In genomic region chr2:80365762-80366161, GRCh38 we compare ENCODE assay signal across 23 cellular contexts.
A peak's percentile ranks its signal among the peaks of the same experiment; 100 is the strongest.
DNase-seq lines count a peak whose midpoint lies in the region; ATAC-seq and TF ChIP-seq lines count a peak whose summit lies in the region.
"Had no signal": no experiment of that assay in that cellular context is flagged by ENCODE, and none has a peak within 500 bp of the region (broad histone marks: within the 10 kb centered on the region; RNA-seq: fewer than 3 reads in every experiment).

No MANE protein-coding gene starts in this region.

- no peaks in the 10 kb centered on the region for H4K20me1 ChIP-seq in BLaER1

- H3K9ac ChIP-seq in BLaER1: no peak overlapping the region
- H3K9ac ChIP-seq: parathyroid adenoma had no signal

- H3K4me1 ChIP-seq in BLaER1: peaks cover 82% of the 10 kb centered on the region
- H3K4me1 ChIP-seq: lower lobe of right lung, parathyroid adenoma, right lobe of liver had no signal

- TF ChIP-seq CTCF in NB4 (IDR thresholded peaks at IDR 0.05; ENCODE audit: low read depth, low read length): no peak

- H3K4me2 ChIP-seq in BLaER1: peak overlapping the region; percentile 79

- no peak overlapping the region for H3K4me3 ChIP-seq in BLaER1
- no peak overlapping the region for H3K4me3 ChIP-seq in NB4 (ENCODE audit: low read depth, low read length)
- H3K4me3 ChIP-seq: lower lobe of right lung, right lobe of liver had no signal

- no peak for TF ChIP-seq POLR2A in NB4 (IDR thresholded peaks at IDR 0.05; ENCODE audit: extremely low read depth, insufficient read length)

- H3K27ac ChIP-seq in BLaER1: peak overlapping the region; percentile 20; the same call in 1 of the 2 replicates
- H3K27ac ChIP-seq: lower lobe of right lung, parathyroid adenoma, right lobe of liver had no signal

- H3K36me3 ChIP-seq in BLaER1: no peaks in the 10 kb centered on the region
- H3K36me3 ChIP-seq: lower lobe of right lung, right lobe of liver had no signal

- DNase-seq in NB4 (ENCODE audit: low read depth) (peak; percentile 10), NOMO-1 treated with DMSO at 0.1 percent for 48 hours (lab: John Stamatoyannopoulos, UW; ENCODE audit: unreplicated experiment) (peak; percentile 87), iPS-NIHi11 (ENCODE audit: low spot score) (peak; percentile 18), NCI-H187 treated with DMSO at 0.1 percent for 48 hours (lab: John Stamatoyannopoulos, UW) (no peak), kidney glomerular epithelial cell (lab: John Stamatoyannopoulos, UW) (no peak)
- DNase-seq in activated CD8-positive, alpha-beta memory T cell treated with anti-CD3 and anti-CD28 coated beads for 24 hours: no peak
- DNase-seq: activated B cell treated with CpG ODN at 0.5 μM for 24 hours; DMS53; effector CD4-positive, alpha-beta T cell; HCEC 1CT; lower lobe of right lung; NCI-H1105; NCI-H2107; NCI-H510A; nephron progenitor cell; right lobe of liver; stimulated activated CD4-positive, alpha-beta T cell treated with anti-CD3 and anti-CD28 coated beads, Interleukin-12 subunit alpha, Interleukin-12 subunit beta, amount 100 ng/mL, for 4 hours; stimulated activated CD4-positive, alpha-beta T cell treated with anti-CD3 and anti-CD28 coated beads, Interleukin-4, amount 100 ng/mL, for 1 hour; SW 1271; T1000 had no signal

- ATAC-seq in GM21367 (IDR thresholded peaks at IDR 0.05; ENCODE audit: unreplicated experiment): no peak
- ATAC-seq: lower lobe of right lung, right lobe of liver had no signal

- no peaks in the 10 kb centered on the region for H3K27me3 ChIP-seq in BLaER1
- H3K27me3 ChIP-seq: right lobe of liver had no signal

- H3K9me3 ChIP-seq in BLaER1: peaks cover 10% of the 10 kb centered on the region; the same call in 1 of the 2 replicates
- H3K9me3 ChIP-seq: lower lobe of right lung, right lobe of liver had no signal

Comparison
In these comparisons a context has a peak if more than half of its experiments do, and no peak if none do; other contexts are left out.
1. DNase-seq: peak in NB4 (single experiment), NOMO-1 treated with DMSO at 0.1 percent for 48 hours (single experiment) and iPS-NIHi11 (single experiment); none in NCI-H187 treated with DMSO at 0.1 percent for 48 hours (single experiment), activated CD8-positive, alpha-beta memory T cell treated with anti-CD3 and anti-CD28 coated beads for 24 hours (single experiment) and kidney glomerular epithelial cell (single experiment).